10 cellular contexts compared by ENCODE assay signal in the genomic region with DNA sequence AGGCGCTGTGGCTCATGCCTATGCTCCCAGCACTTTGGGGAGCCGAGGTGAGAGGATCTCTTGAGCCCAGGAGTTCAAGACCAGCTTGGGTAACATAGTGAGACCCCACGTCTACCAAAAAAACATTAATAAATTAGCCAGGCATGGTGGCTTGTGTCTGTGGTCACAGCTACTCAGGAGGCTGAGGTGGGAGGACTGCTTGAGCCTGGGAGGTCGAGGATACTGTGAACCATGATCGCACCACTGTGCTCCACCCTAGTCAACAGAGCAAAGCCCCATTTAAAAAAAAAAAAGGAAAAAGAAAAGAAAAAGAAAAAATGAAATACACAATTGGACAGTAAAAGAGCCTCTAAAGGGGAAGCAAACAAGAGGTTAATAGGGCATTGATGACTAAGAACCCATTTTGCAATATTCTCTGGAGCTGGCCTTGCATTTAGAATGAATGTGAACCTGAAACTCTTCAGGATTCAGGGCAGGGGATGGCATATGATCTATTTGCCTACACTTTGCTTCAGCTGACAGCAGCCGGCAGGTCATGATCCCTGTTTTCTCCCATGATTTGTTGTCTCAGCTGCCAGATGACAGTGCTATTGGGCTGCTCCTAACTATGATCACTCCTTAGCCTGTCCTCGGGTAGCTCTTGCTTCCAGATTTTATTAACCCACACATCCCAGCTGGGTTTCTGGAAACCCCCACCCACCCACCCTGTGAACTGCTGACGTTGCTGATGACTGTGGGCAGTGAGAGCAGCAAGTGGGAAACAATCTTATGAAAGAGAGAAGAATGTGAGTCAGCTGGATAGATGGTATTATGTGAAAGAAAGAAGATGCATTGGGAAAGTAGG.
DNase-seq lines count a peak whose midpoint lies in the region; ATAC-seq lines count a peak whose summit lies in the region.
"Had no signal": no experiment of that assay in that cellular context is flagged by ENCODE, and none has a peak within 500 bp of the region (broad histone marks: within the 10 kb centered on the region; RNA-seq: fewer than 3 reads in every experiment).

No MANE protein-coding gene starts in this region.

- H3K9me3 Mint-ChIP-seq in activated CD4-positive, alpha-beta memory T cell treated with anti-CD3 and anti-CD28 coated beads for 36 hours: no peaks in the 10 kb centered on the region

- H3K27me3 Mint-ChIP-seq in activated CD4-positive, alpha-beta memory T cell treated with anti-CD3 and anti-CD28 coated beads for 36 hours: no peaks in the 10 kb centered on the region

- no peak overlapping the region for H3K4me3 ChIP-seq in aorta (ENCODE audit: low read length in 2 of 2)
- H3K4me3 ChIP-seq: tibial artery had no signal

- DNase-seq in stimulated activated CD4-positive, alpha-beta T cell treated with anti-CD3 and anti-CD28 coated beads, Interleukin-15, amount 100 ng/mL, for 24 hours: peak; percentile 7
- DNase-seq in stimulated activated CD4-positive, alpha-beta T cell treated with anti-CD3 and anti-CD28 coated beads, Interleukin-12 subunit alpha, Interleukin-12 subunit beta, amount 100 ng/mL, for 4 hours: no peak
- peak; percentile 92 to 93 for DNase-seq in SHP77 (lab: John Stamatoyannopoulos, UW)
- peak; percentile 8 for DNase-seq in hepatic stellate cell (ENCODE audit: low spot score)
- DNase-seq in aorta: no peak
- no peak for DNase-seq in activated CD4-positive, alpha-beta memory T cell treated with anti-CD3 and anti-CD28 coated beads for 36 hours
- no peak for DNase-seq in activated CD4-positive, alpha-beta T cell treated with anti-CD3 and anti-CD28 coated beads, Interleukin-2, amount 50 U/mL, for 4 hours
- no peak for DNase-seq in globus pallidus (ENCODE audit: low spot score)
- DNase-seq: activated naive CD4-positive, alpha-beta T cell treated with Interleukin-2 at 50 U/mL for 16 hours; tibial artery had no signal

- intact Hi-C loops in aorta (cut with DNase I): no loop called here
- intact Hi-C loops in activated CD4-positive, alpha-beta memory T cell treated with anti-CD3 and anti-CD28 coated beads for 36 hours (cut with micrococcal nuclease): no loop called here

- H3K27ac Mint-ChIP-seq in activated CD4-positive, alpha-beta memory T cell treated with anti-CD3 and anti-CD28 coated beads for 36 hours: no peak overlapping the region

- no peaks in the 10 kb centered on the region for H3K36me3 ChIP-seq in aorta (ENCODE audit: control insufficient read depth in 1 of 2, insufficient read depth in 2 of 2, low read length in 1 of 2)
- H3K36me3 ChIP-seq: tibial artery had no signal

- H3K9me3 ChIP-seq in aorta (ENCODE audit: control insufficient read depth, low read length): no peaks in the 10 kb centered on the region
- H3K9me3 ChIP-seq: tibial artery had no signal

- no peak overlapping the region for H3K27ac ChIP-seq in aorta (ENCODE audit: low read depth in 1 of 2, low read length in 2 of 2)
- H3K27ac ChIP-seq: tibial artery had no signal

- H3K4me1 Mint-ChIP-seq in activated CD4-positive, alpha-beta memory T cell treated with anti-CD3 and anti-CD28 coated beads for 36 hours (ENCODE audit: low read depth): peaks cover 34% of the 10 kb centered on the region

- H3K4me1 ChIP-seq in aorta (ENCODE audit: control insufficient read depth in 1 of 2, insufficient read depth in 2 of 2, low read length in 2 of 2): no peaks in the 10 kb centered on the region
- H3K4me1 ChIP-seq: tibial artery had no signal

- H3K27me3 ChIP-seq in aorta (ENCODE audit: control insufficient read depth in 1 of 2, insufficient read depth in 2 of 2, low read length in 1 of 2): no peaks in the 10 kb centered on the region
- H3K27me3 ChIP-seq: tibial artery had no signal

- ATAC-seq in aorta (ENCODE audit: low FRiP score): peak; percentile 41

- H3K36me3 Mint-ChIP-seq in activated CD4-positive, alpha-beta memory T cell treated with anti-CD3 and anti-CD28 coated beads for 36 hours: no peaks in the 10 kb centered on the region

- 81 to 85% methylated on average over 8 of the region's 8 CpGs for WGBS in aorta, 2 donors

- H3K4me3 Mint-ChIP-seq in activated CD4-positive, alpha-beta memory T cell treated with anti-CD3 and anti-CD28 coated beads for 36 hours: no peak overlapping the region

- CTCF ChIA-PET in activated CD4-positive, alpha-beta memory T cell treated with anti-CD3 and anti-CD28 coated beads for 36 hours (lab: Charles Lee): interaction anchor here (2.5 kb wide), 1 partner anchor 260 kb away, joined by 11 read pairs; no protein-coding TSS in a partner anchor

- POLR2A ChIA-PET in activated CD4-positive, alpha-beta memory T cell treated with anti-CD3 and anti-CD28 coated beads for 36 hours (lab: Charles Lee): no interaction called here

Comparison
In these comparisons a context has a peak if more than half of its experiments do, and no peak if none do; other contexts are left out.
1. DNase-seq: peak in stimulated activated CD4-positive, alpha-beta T cell treated with anti-CD3 and anti-CD28 coated beads, Interleukin-15, amount 100 ng/mL, for 24 hours (single experiment), SHP77 (2 of 2) and hepatic stellate cell (single experiment); none in stimulated activated CD4-positive, alpha-beta T cell treated with anti-CD3 and anti-CD28 coated beads, Interleukin-12 subunit alpha, Interleukin-12 subunit beta, amount 100 ng/mL, for 4 hours (single experiment), aorta (0 of 2), activated CD4-positive, alpha-beta memory T cell treated with anti-CD3 and anti-CD28 coated beads for 36 hours (single experiment), activated CD4-positive, alpha-beta T cell treated with anti-CD3 and anti-CD28 coated beads, Interleukin-2, amount 50 U/mL, for 4 hours (0 of 2) and globus pallidus (single experiment).